In the genomic region with DNA sequence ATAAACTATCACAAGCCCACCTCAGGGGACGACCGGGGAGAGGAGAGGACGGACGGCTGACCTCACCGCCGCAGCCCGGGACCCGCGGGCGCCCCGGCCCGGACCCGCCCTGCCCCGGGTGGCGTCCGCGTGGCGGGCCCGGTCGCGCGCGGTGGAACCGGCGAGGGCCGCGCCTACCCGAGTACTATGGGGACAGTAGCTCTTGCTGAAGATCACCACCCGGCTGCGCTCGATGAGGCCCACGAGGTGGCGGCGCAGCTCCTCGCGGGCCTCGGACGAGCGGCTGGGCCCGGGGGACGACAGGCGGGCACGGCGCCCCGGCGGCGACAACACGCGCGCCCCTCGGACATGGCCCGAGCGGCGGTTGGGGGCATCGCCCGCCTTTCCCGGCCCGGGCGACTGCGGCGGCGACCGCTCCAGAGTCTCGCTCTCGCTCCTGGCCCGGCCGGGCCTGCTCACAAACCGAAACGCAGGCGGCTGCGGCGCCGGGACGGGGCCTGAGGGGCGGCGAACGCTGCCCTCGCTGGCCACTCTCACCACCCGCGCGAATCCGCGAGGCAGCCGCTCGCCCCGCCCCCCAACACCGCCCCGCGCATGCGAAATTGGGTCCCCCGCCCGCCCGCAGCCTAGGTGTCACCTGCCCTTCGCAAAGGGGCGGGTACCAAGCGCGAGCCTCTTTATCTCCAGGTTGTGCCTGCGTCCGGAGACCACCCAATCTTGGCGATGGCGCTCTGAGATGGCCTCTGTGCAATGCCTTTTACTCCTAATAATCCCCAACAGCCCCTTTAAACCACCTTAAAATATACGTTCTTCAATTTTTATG, we compare ENCODE assay signal across 7 cellular contexts. TPM values are rescaled to one million over a fixed set of nuclear protein-coding genes. Genes with fewer than 3 reads are reported as not detected.
DNase-seq lines count a peak whose midpoint lies in the region; ATAC-seq lines count a peak whose summit lies in the region.

A gene (minus strand): TSS at position 554 of the 823 bp plus-strand sequence.

- no peaks in the 10 kb centered on the region for H4K20me1 ChIP-seq in GM23248 (ENCODE audit: insufficient read depth)

- H2AFZ ChIP-seq in GM23248, result peak within 1 kb of the TSS; percentile 88

- no peaks in the 10 kb centered on the region for H3K9me2 ChIP-seq in GM23248 (ENCODE audit: insufficient read depth)

- peak; percentile 84 for ATAC-seq in effector memory CD8-positive, alpha-beta T cell (replicated peaks)
- ATAC-seq in memory B cell (ENCODE audit: low read depth) (peak; percentile 88), GM19455 (IDR thresholded peaks at IDR 0.05; ENCODE audit: unreplicated experiment) (no peak)

- H3K9me3 ChIP-seq in GM23248 (ENCODE audit: low read depth), result no peaks in the 10 kb centered on the region

- peak within 1 kb of the TSS; percentile 87 for H3K4me3 Mint-ChIP-seq in effector memory CD8-positive, alpha-beta T cell
- H3K4me3 Mint-ChIP-seq in memory B cell, result peak within 1 kb of the TSS; percentile 85

- H3K9ac ChIP-seq in GM23248, result peak within 1 kb of the TSS; percentile 88

- 0 to 2% methylated on average over 44 to 61 of the region's 102 CpGs for WGBS in GM23248 (ENCODE audit: low coverage in 1 of 2, low lambda C conversion rate in 2 of 2, missing lambda C conversion rate in 2 of 2), 2 experiments

- in situ Hi-C loops in GM23248 (cut with MboI), result no loop called here

- H3K4me1 ChIP-seq in GM23248 (ENCODE audit: insufficient read depth), result no peaks in the 10 kb centered on the region

- no peaks in the 10 kb centered on the region for H3K36me3 ChIP-seq in GM23248 (ENCODE audit: low read depth)

- no peaks in the 10 kb centered on the region for H3K9me3 Mint-ChIP-seq in effector memory CD8-positive, alpha-beta T cell
- H3K9me3 Mint-ChIP-seq in memory B cell, result peaks cover 1% of the 10 kb centered on the region

- DNase-seq in GM23248 (peak; percentile 86), NCI-H345 treated with DMSO at 0.1 percent for 48 hours (lab: John Stamatoyannopoulos, UW; ENCODE audit: unreplicated experiment) (peak; percentile 23), memory B cell (ENCODE audit: low spot score in 2 of 2) (peak; percentile 39 to 43)
- DNase-seq in activated CD8-positive, alpha-beta memory T cell treated with anti-CD3 and anti-CD28 coated beads for 48 hours (ENCODE audit: low read depth in 2 of 3, low spot score in 2 of 3), result peak; percentile 41 to 53 (median 49)
- peak; percentile 41 to 53 (median 43) for DNase-seq in effector memory CD8-positive, alpha-beta T cell
- peak; percentile 48 to 81 (median 73) for DNase-seq in stimulated activated CD4-positive, alpha-beta T cell treated with anti-CD3 and anti-CD28 coated beads, TNF-alpha, amount 100 ng/mL, for 24 hours (ENCODE audit: low read depth in 3 of 3)

- H3K36me3 Mint-ChIP-seq in effector memory CD8-positive, alpha-beta T cell (ENCODE audit: insufficient read depth), result no peaks in the 10 kb centered on the region
- H3K36me3 Mint-ChIP-seq in memory B cell, result no peaks in the 10 kb centered on the region

- peaks cover 25 to 69% of the 10 kb centered on the region in 2 donors for H3K27me3 Mint-ChIP-seq in effector memory CD8-positive, alpha-beta T cell
- H3K27me3 Mint-ChIP-seq in memory B cell, result peaks cover 14% of the 10 kb centered on the region

- peak within 1 kb of the TSS; percentile 60 to 80 for H3K27ac Mint-ChIP-seq in effector memory CD8-positive, alpha-beta T cell
- H3K27ac Mint-ChIP-seq in memory B cell, result no peak within 1 kb of the TSS

- peaks cover 13% of the 10 kb centered on the region for H3K27me3 ChIP-seq in GM23248 (replicated peaks; ENCODE audit: insufficient read depth)

- H3F3A ChIP-seq in GM23248 (ENCODE audit: insufficient read depth), result no peaks in the 10 kb centered on the region

- peaks cover 0 to 3% of the 10 kb centered on the region in 2 donors for H3K4me1 Mint-ChIP-seq in effector memory CD8-positive, alpha-beta T cell (ENCODE audit: low read depth in 2 of 2)
- H3K4me1 Mint-ChIP-seq in memory B cell, result peaks cover 2% of the 10 kb centered on the region

- H3K79me2 ChIP-seq in GM23248 (ENCODE audit: insufficient read depth), result peaks cover 9% of the 10 kb centered on the region

- H3K4me2 ChIP-seq in GM23248 (ENCODE audit: unreplicated experiment), result peak within 1 kb of the TSS; percentile 99

- H3K4me3 ChIP-seq in GM23248, result peak within 1 kb of the TSS; percentile 83

- peak within 1 kb of the TSS; percentile 34; the same call in 1 of the 2 replicates for H3K27ac ChIP-seq in GM23248

RNA-seq across cellular contexts. Expression of the gene that starts here (rescaled TPM):
- 15.9 and 16.2 TPM in 2 replicates for total RNA-seq in GM23248 (2014; rRNA removed; shearing (Covaris generic))
- 14.7 and 15.7 TPM in 2 replicates for polyA plus RNA-seq in GM23248 (2016; fragmentation: Nextera tagmentation; extraction: Ambion mirVana)

Comparison
In these comparisons a context has a peak if more than half of its experiments do, and no peak if none do; other contexts are left out.
1. DNase-seq: peak in every context shown above with its lines; median percentile 86 in GM23248; 73 in stimulated activated CD4-positive, alpha-beta T cell treated with anti-CD3 and anti-CD28 coated beads, TNF-alpha, amount 100 ng/mL, for 24 hours; 49 in activated CD8-positive, alpha-beta memory T cell treated with anti-CD3 and anti-CD28 coated beads for 48 hours; 43 in effector memory CD8-positive, alpha-beta T cell; 41 in memory B cell; 23 in NCI-H345 treated with DMSO at 0.1 percent for 48 hours.